ENCODE assay signal across 1 cellular context in the genomic region with DNA sequence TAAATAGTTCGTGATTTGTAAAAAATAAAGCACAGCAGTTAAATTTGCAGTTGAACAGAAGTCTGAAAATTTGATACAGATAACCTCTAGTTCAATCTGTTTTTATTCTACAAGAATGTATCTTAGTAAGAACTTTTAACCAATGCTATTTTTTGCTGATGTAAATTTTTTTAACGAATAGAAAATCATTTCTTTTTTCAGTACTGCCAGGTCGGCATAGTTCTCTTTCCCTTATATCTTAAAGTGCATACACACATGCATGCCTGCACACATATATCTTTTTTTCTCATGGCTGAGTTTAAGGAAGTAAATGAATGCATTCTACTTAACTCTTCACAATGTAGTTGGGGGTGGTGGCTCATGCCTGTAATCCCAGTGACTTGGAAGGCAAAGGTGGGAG.
A peak's percentile ranks its signal among the peaks of the same experiment; 100 is the strongest.
TF ChIP-seq lines count a peak whose summit lies in the region.

No MANE protein-coding gene starts in this region.

TF ChIP-seq in IMR-90, 13 proteins besides CTCF, POLR2A, EP300 and RAD21:
- TF ChIP-seq MAZ (IDR thresholded peaks at IDR 0.05; ENCODE audit: borderline replicate concordance, low read depth, low read length), result no peak
- peak; percentile 54 for TF ChIP-seq MAFK (IDR thresholded peaks at IDR 0.05; ENCODE audit: low read depth, low read length)
- no peak for TF ChIP-seq USF2 (IDR thresholded peaks at IDR 0.05; ENCODE audit: low read depth, low read length)
TF ChIP-seq in IMR-90: peak in this region for 1.
